In the genomic region with DNA sequence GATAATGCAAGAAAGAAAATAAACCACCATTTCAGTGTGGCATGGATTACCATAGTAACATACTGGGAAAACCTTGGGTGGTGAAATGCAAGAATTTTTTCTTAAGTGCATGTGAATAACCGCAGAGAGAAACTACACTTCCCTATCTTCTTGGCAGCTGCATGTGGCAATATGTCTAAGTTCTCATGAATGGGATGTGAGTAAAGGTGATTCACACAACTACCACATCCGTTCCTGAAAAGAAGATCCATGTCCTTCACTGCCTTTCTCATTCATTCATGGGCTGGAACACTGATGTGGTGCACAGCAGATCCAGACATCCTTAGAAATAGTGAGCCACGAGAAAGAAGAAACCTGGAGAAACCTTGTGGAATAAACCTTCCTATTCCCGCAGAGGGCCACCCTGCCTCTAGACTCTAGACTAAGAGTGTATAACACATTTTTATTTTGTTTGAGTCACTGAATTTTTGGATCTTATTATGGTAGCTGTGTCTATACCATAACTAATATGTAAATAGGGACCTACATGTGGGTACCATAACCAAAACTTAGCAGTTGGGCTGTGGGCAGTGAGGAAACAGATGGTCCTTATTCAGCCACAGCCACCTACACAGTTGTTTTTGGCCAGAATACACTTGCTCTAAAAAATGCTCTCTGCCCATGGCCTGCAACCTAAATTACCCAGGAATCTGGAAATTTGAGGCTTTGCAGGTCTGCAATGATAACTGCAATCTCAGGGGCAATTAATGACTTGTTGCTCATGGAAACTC, we compare ENCODE assay signal across 1 cellular context.
TF ChIP-seq lines count a peak whose summit lies in the region.

No MANE protein-coding gene starts in this region.

TF ChIP-seq in GM12878, 131 proteins besides CTCF, POLR2A, EP300 and RAD21 (continued from another document):
- TF ChIP-seq, protein P1, sequence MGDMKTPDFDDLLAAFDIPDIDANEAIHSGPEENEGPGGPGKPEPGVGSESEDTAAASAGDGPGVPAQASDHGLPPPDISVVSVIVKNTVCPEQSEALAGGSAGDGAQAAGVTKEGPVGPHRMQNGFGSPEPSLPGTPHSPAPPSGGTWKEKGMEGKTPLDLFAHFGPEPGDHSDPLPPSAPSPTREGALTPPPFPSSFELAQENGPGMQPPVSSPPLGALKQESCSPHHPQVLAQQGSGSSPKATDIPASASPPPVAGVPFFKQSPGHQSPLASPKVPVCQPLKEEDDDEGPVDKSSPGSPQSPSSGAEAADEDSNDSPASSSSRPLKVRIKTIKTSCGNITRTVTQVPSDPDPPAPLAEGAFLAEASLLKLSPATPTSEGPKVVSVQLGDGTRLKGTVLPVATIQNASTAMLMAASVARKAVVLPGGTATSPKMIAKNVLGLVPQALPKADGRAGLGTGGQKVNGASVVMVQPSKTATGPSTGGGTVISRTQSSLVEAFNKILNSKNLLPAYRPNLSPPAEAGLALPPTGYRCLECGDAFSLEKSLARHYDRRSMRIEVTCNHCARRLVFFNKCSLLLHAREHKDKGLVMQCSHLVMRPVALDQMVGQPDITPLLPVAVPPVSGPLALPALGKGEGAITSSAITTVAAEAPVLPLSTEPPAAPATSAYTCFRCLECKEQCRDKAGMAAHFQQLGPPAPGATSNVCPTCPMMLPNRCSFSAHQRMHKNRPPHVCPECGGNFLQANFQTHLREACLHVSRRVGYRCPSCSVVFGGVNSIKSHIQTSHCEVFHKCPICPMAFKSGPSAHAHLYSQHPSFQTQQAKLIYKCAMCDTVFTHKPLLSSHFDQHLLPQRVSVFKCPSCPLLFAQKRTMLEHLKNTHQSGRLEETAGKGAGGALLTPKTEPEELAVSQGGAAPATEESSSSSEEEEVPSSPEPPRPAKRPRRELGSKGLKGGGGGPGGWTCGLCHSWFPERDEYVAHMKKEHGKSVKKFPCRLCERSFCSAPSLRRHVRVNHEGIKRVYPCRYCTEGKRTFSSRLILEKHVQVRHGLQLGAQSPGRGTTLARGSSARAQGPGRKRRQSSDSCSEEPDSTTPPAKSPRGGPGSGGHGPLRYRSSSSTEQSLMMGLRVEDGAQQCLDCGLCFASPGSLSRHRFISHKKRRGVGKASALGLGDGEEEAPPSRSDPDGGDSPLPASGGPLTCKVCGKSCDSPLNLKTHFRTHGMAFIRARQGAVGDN (IDR thresholded peaks at IDR 0.05) = no peak
- TF ChIP-seq TBL1XR1 (IDR thresholded peaks at IDR 0.05; ENCODE audit: low read depth, low read length) = no peak
- TF ChIP-seq KDM1A (IDR thresholded peaks at IDR 0.05; ENCODE audit: borderline replicate concordance) = no peak
- no peak for TF ChIP-seq TAF1 (IDR thresholded peaks at IDR 0.05; ENCODE audit: borderline replicate concordance, low read depth, low read length)
- TF ChIP-seq ZNF217 (IDR thresholded peaks at IDR 0.05) = no peak
- no peak for TF ChIP-seq IKZF2 (IDR thresholded peaks at IDR 0.05)
- TF ChIP-seq, protein P2, sequence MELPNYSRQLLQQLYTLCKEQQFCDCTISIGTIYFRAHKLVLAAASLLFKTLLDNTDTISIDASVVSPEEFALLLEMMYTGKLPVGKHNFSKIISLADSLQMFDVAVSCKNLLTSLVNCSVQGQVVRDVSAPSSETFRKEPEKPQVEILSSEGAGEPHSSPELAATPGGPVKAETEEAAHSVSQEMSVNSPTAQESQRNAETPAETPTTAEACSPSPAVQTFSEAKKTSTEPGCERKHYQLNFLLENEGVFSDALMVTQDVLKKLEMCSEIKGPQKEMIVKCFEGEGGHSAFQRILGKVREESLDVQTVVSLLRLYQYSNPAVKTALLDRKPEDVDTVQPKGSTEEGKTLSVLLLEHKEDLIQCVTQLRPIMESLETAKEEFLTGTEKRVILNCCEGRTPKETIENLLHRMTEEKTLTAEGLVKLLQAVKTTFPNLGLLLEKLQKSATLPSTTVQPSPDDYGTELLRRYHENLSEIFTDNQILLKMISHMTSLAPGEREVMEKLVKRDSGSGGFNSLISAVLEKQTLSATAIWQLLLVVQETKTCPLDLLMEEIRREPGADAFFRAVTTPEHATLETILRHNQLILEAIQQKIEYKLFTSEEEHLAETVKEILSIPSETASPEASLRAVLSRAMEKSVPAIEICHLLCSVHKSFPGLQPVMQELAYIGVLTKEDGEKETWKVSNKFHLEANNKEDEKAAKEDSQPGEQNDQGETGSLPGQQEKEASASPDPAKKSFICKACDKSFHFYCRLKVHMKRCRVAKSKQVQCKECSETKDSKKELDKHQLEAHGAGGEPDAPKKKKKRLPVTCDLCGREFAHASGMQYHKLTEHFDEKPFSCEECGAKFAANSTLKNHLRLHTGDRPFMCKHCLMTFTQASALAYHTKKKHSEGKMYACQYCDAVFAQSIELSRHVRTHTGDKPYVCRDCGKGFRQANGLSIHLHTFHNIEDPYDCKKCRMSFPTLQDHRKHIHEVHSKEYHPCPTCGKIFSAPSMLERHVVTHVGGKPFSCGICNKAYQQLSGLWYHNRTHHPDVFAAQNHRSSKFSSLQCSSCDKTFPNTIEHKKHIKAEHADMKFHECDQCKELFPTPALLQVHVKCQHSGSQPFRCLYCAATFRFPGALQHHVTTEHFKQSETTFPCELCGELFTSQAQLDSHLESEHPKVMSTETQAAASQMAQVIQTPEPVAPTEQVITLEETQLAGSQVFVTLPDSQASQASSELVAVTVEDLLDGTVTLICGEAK (IDR thresholded peaks at IDR 0.05; ENCODE audit: borderline replicate concordance) = no peak
- TF ChIP-seq, protein P3, sequence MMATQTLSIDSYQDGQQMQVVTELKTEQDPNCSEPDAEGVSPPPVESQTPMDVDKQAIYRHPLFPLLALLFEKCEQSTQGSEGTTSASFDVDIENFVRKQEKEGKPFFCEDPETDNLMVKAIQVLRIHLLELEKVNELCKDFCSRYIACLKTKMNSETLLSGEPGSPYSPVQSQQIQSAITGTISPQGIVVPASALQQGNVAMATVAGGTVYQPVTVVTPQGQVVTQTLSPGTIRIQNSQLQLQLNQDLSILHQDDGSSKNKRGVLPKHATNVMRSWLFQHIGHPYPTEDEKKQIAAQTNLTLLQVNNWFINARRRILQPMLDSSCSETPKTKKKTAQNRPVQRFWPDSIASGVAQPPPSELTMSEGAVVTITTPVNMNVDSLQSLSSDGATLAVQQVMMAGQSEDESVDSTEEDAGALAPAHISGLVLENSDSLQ (IDR thresholded peaks at IDR 0.05) = no peak
- TF ChIP-seq, protein P4, sequence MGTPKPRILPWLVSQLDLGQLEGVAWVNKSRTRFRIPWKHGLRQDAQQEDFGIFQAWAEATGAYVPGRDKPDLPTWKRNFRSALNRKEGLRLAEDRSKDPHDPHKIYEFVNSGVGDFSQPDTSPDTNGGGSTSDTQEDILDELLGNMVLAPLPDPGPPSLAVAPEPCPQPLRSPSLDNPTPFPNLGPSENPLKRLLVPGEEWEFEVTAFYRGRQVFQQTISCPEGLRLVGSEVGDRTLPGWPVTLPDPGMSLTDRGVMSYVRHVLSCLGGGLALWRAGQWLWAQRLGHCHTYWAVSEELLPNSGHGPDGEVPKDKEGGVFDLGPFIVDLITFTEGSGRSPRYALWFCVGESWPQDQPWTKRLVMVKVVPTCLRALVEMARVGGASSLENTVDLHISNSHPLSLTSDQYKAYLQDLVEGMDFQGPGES (IDR thresholded peaks at IDR 0.05) = no peak
- no peak for TF ChIP-seq FOXK2 (IDR thresholded peaks at IDR 0.05)
- TF ChIP-seq TCF3 (IDR thresholded peaks at IDR 0.05; ENCODE audit: borderline replicate concordance, insufficient read depth, low read depth, low read length) = 0 out of 2 replicates have a peak, but pooled peaks have one; percentile 15
- no peak for TF ChIP-seq SP1 (IDR thresholded peaks at IDR 0.05; ENCODE audit: low read depth, low read length)
- no peak for TF ChIP-seq SIN3A (IDR thresholded peaks at IDR 0.05; ENCODE audit: low read depth, low read length)
- no peak for TF ChIP-seq SREBF2 (IDR thresholded peaks at IDR 0.05; ENCODE audit: low read length)
- TF ChIP-seq NFIC (IDR thresholded peaks at IDR 0.05; ENCODE audit: low read depth, low read length) = no peak
- TF ChIP-seq ATF7 (IDR thresholded peaks at IDR 0.05; ENCODE audit: low read depth) = no peak
- no peak for TF ChIP-seq ZNF622 (IDR thresholded peaks at IDR 0.05)
- TF ChIP-seq SPI1 (IDR thresholded peaks at IDR 0.05; ENCODE audit: borderline replicate concordance, insufficient read depth, low read depth, low read length) = no peak
- TF ChIP-seq, protein P5, sequence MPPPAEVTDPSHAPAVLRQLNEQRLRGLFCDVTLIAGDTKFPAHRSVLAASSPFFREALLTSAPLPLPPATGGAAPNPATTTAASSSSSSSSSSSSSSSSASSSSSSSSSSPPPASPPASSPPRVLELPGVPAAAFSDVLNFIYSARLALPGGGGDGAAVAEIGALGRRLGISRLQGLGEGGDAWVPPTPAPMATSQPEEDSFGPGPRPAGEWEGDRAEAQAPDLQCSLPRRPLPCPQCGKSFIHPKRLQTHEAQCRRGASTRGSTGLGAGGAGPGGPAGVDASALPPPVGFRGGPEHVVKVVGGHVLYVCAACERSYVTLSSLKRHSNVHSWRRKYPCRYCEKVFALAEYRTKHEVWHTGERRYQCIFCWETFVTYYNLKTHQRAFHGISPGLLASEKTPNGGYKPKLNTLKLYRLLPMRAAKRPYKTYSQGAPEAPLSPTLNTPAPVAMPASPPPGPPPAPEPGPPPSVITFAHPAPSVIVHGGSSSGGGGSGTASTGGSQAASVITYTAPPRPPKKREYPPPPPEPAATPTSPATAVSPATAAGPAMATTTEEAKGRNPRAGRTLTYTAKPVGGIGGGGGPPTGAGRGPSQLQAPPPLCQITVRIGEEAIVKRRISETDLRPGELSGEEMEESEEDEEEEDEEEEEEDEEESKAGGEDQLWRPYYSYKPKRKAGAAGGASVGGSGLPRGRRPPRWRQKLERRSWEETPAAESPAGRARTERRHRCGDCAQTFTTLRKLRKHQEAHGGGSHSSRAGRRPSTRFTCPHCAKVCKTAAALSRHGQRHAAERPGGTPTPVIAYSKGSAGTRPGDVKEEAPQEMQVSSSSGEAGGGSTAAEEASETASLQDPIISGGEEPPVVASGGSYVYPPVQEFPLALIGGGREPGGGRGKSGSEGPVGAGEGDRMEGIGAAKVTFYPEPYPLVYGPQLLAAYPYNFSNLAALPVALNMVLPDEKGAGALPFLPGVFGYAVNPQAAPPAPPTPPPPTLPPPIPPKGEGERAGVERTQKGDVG (CRISPR knock-in tag; IDR thresholded peaks at IDR 0.05) = no peak
